Comparison of ENCODE assay signal across 9 cellular contexts in the genomic region with DNA sequence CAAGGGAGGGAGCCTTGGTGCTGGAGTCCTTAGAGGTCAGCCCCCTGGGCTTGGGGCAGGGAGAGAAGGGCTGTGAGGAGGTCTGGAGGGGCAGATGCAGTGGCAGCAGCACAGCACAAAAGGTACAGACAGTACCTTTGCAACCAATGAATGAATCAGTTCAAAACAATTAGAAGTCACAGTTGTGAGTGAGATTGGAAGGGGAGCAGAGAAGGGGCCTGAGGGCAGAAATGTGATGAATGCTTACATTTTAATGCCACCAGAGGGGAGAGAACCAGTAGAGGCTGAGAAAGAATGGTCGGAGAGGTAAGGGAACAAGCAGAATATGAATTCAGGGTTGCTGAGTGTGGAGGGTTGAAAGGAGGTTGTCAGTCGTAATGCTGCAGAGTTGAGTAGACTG.
"Had no signal": no experiment of that assay in that cellular context is flagged by ENCODE, and none has a peak within 500 bp of the region (broad histone marks: within the 10 kb centered on the region; RNA-seq: fewer than 3 reads in every experiment).

No MANE protein-coding gene starts in this region.

- ATAC-seq: HCT116, HepG2 had no signal

- H3K4me3 ChIP-seq: HAP-1, K562 had no signal

- H3K4me1 ChIP-seq: HAP-1 had no signal

- H3K4me3 Mint-ChIP-seq: HFFc6 had no signal

- H3K27ac Mint-ChIP-seq: HFFc6 had no signal

- H3K9me3 ChIP-seq: HAP-1 had no signal

- H3K36me3 ChIP-seq: HAP-1 had no signal

- H3K9me3 Mint-ChIP-seq: HFFc6 had no signal

- H3K27ac ChIP-seq: HL-60 had no signal

- DNase-seq: GOT3, H7, HFFc6, KG1 had no signal
